Comparison of ENCODE assay signal across 16 cellular contexts in genomic region chr2:237720962-237721361, GRCh38.
DNase-seq lines count a peak whose midpoint lies in the region; ATAC-seq, FAIRE-seq and TF ChIP-seq lines count a peak whose summit lies in the region.
"Had no signal": no experiment of that assay in that cellular context is flagged by ENCODE, and none has a peak within 500 bp of the region (broad histone marks: within the 10 kb centered on the region; RNA-seq: fewer than 3 reads in every experiment).

No MANE protein-coding gene starts in this region.

- TF ChIP-seq CTCF in HFFc6 (IDR thresholded peaks at IDR 0.05) (no peak), heart left ventricle (IDR thresholded peaks at IDR 0.05) (no peak), A673 (conservative IDR thresholded peaks at IDR 0.05; ENCODE audit: low read depth, low read length) (no peak)

- no peak for TF ChIP-seq POLR2A in heart left ventricle (IDR thresholded peaks at IDR 0.05)

- H3K27me3 Mint-ChIP-seq in HFFc6 (ENCODE audit: insufficient read depth) = peaks cover 3% of the 10 kb centered on the region; the same call in 1 of the 2 replicates
- no peaks in the 10 kb centered on the region for H3K27me3 Mint-ChIP-seq in naive thymus-derived CD8-positive, alpha-beta T cell

- H3K4me1 Mint-ChIP-seq in HFFc6 (ENCODE audit: low read depth) = peaks cover 76% of the 10 kb centered on the region
- H3K4me1 Mint-ChIP-seq in naive thymus-derived CD8-positive, alpha-beta T cell = peaks cover 33 to 66% (median 63%) of the 10 kb centered on the region in 4 donors

- no peaks in the 10 kb centered on the region for H3K27me3 ChIP-seq in heart left ventricle
- no peaks in the 10 kb centered on the region for H3K27me3 ChIP-seq in small intestine (ENCODE audit: control insufficient read depth in 2 of 2, insufficient read depth in 2 of 2, low read length in 2 of 2)
- no peaks in the 10 kb centered on the region for H3K27me3 ChIP-seq in A673 (replicated peaks; ENCODE audit: insufficient read depth, low read depth, low read length, poor library complexity)
- H3K27me3 ChIP-seq: suprapubic skin had no signal

- BruUV-seq in A673 (replicated peaks; lab: Mats Ljungman, UMichigan) = no TSS peak

- no peaks in the 10 kb centered on the region for H3K9me3 ChIP-seq in heart left ventricle
- no peaks in the 10 kb centered on the region for H3K9me3 ChIP-seq in small intestine (ENCODE audit: control insufficient read depth, low read depth)
- H3K9me3 ChIP-seq in A673 (ENCODE audit: low read depth, low read length, poor library complexity, severe bottlenecking) = no peaks in the 10 kb centered on the region
- H3K9me3 ChIP-seq: mucosa of descending colon, suprapubic skin had no signal

- CTCF ChIA-PET in A673 (lab: Charles Lee) = interaction anchor here (0.6 kb wide), 1 partner anchor 1543 kb away, joined by 4 read pairs; no protein-coding TSS in a partner anchor

- peak; percentile 38 for DNase-seq in HFFc6
- peak; percentile 78 for DNase-seq in amniotic epithelial cell (ENCODE audit: low read depth)
- no peak for DNase-seq in heart left ventricle
- DNase-seq in small intestine = peak; percentile 44
- no peak for DNase-seq in NCI-H2081 treated with DMSO at 0.1 percent for 48 hours (lab: John Stamatoyannopoulos, UW)
- DNase-seq in naive thymus-derived CD8-positive, alpha-beta T cell = no peak
- no peak for DNase-seq in A673 (ENCODE audit: low spot score)
- DNase-seq: Kasumi-1, mucosa of descending colon, NCI-H2029, right cardiac atrium had no signal

- H3K4me1 ChIP-seq in heart left ventricle (peaks cover 11 to 83% (median 61%) of the 10 kb centered on the region in 12 donors), small intestine (ENCODE audit: control insufficient read depth in 2 of 2, insufficient read depth in 1 of 2, low read depth in 1 of 2, low read length in 1 of 2) (peaks cover 7 to 14% of the 10 kb centered on the region in 2 donors), A673 (ENCODE audit: insufficient read depth, low read length, poor library complexity, severe bottlenecking) (peaks cover 47% of the 10 kb centered on the region)

- H3K4me3 ChIP-seq in heart left ventricle (no peak overlapping the region), small intestine (ENCODE audit: low read depth in 1 of 2, low read length in 2 of 2) (no peak overlapping the region), A673 (ENCODE audit: low read depth, low read length, poor library complexity, severe bottlenecking) (no peak overlapping the region)
- H3K4me3 ChIP-seq: mucosa of descending colon, suprapubic skin had no signal

- POLR2A ChIA-PET in naive thymus-derived CD8-positive, alpha-beta T cell (lab: Charles Lee) = no interaction called here
- POLR2A ChIA-PET in A673 (lab: Charles Lee; ENCODE audit: low non-redundant PET) = no interaction called here

- WGBS in heart left ventricle, 4 donors = 49 to 56% (median 51%) methylated on average over 7 of the region's 7 CpGs
- WGBS in small intestine, 3 donors = 37 to 62% (median 43%) methylated on average over 7 of the region's 7 CpGs

- peak overlapping the region; percentile 45; the same call in 1 of the 2 replicates for H3K4me3 Mint-ChIP-seq in HFFc6
- H3K4me3 Mint-ChIP-seq in naive thymus-derived CD8-positive, alpha-beta T cell = no peak overlapping the region
- H3K4me3 Mint-ChIP-seq: activated T-helper 1 cell treated with anti-CD3 and anti-CD28 coated beads, Interleukin-12 subunit alpha, Interleukin-12 subunit beta, Interleukin-2, Interleukin-4 antibody, amounts not matched to agents 30 ng/mL and 10 ng/mL and 1 ng/mL, durations not matched to agents 14 hours and 24 hours and 36 hours had no signal

- FAIRE-seq in small intestine (lab: Jason Lieb, UNC) = no peak
- FAIRE-seq: bronchial epithelial cell, D721Med had no signal

- peaks cover 33% of the 10 kb centered on the region for H3K36me3 Mint-ChIP-seq in HFFc6 (ENCODE audit: low read depth)
- H3K36me3 Mint-ChIP-seq in naive thymus-derived CD8-positive, alpha-beta T cell = peaks cover 0 to 51% (median 4%) of the 10 kb centered on the region in 3 donors

- intact Hi-C loops in heart left ventricle (cut with DNase I) (no loop called here), A673 (cut with micrococcal nuclease; ENCODE audit: unreplicated experiment) (no loop called here)

- H3K9me3 Mint-ChIP-seq in HFFc6 = no peaks in the 10 kb centered on the region
- no peaks in the 10 kb centered on the region for H3K9me3 Mint-ChIP-seq in naive thymus-derived CD8-positive, alpha-beta T cell
- H3K9me3 Mint-ChIP-seq: activated T-helper 1 cell treated with anti-CD3 and anti-CD28 coated beads, Interleukin-12 subunit alpha, Interleukin-12 subunit beta, Interleukin-2, Interleukin-4 antibody, amounts not matched to agents 30 ng/mL and 10 ng/mL and 1 ng/mL, durations not matched to agents 14 hours and 24 hours and 36 hours had no signal

- ATAC-seq in heart left ventricle = peak in 3 of 4 donors; percentile 40 to 62 (median 47)
- no peak for ATAC-seq in naive thymus-derived CD8-positive, alpha-beta T cell
- ATAC-seq: mucosa of descending colon had no signal

- H3K27ac Mint-ChIP-seq in HFFc6 = peak overlapping the region; percentile 66
- H3K27ac Mint-ChIP-seq in naive thymus-derived CD8-positive, alpha-beta T cell = peak overlapping the region in 3 of 10 donors; percentile 46 to 66 (median 58)
- H3K27ac Mint-ChIP-seq: activated T-helper 1 cell treated with anti-CD3 and anti-CD28 coated beads, Interleukin-12 subunit alpha, Interleukin-12 subunit beta, Interleukin-2, Interleukin-4 antibody, amounts not matched to agents 30 ng/mL and 10 ng/mL and 1 ng/mL, durations not matched to agents 14 hours and 24 hours and 36 hours had no signal

- peak overlapping the region in 8 of 12 donors; percentile 13 to 71 (median 46) for H3K27ac ChIP-seq in heart left ventricle
- H3K27ac ChIP-seq in small intestine (ENCODE audit: low read depth in 1 of 2, low read length in 1 of 2) = no peak overlapping the region
- no peak overlapping the region for H3K27ac ChIP-seq in A673 (ENCODE audit: low read depth, low read length, poor library complexity, severe bottlenecking)
- H3K27ac ChIP-seq: epithelial cell of prostate, suprapubic skin had no signal

- H3K36me3 ChIP-seq in heart left ventricle = peaks cover 0 to 48% (median 34%) of the 10 kb centered on the region in 9 donors
- peaks cover 0 to 3% of the 10 kb centered on the region in 2 donors for H3K36me3 ChIP-seq in small intestine (ENCODE audit: control insufficient read depth in 2 of 2, insufficient read depth in 2 of 2, low read length in 2 of 2)
- H3K36me3 ChIP-seq in A673 (ENCODE audit: insufficient read depth, low read length, poor library complexity, severe bottlenecking) = no peaks in the 10 kb centered on the region

Comparison
In these comparisons a context has a peak if more than half of its experiments do, and no peak if none do; other contexts are left out.
1. DNase-seq: peak in HFFc6 (single experiment), amniotic epithelial cell (single experiment) and small intestine (single experiment); none in heart left ventricle (0 of 5), NCI-H2081 treated with DMSO at 0.1 percent for 48 hours (single experiment), naive thymus-derived CD8-positive, alpha-beta T cell (0 of 10) and A673 (single experiment).
2. ATAC-seq: peak in heart left ventricle (3 of 4); none in naive thymus-derived CD8-positive, alpha-beta T cell (0 of 2).
3. H3K27ac ChIP-seq: peak in heart left ventricle (8 of 12); none in small intestine (0 of 2) and A673 (single experiment).